ENCODE assay signal across 8 cellular contexts in the genomic region with DNA sequence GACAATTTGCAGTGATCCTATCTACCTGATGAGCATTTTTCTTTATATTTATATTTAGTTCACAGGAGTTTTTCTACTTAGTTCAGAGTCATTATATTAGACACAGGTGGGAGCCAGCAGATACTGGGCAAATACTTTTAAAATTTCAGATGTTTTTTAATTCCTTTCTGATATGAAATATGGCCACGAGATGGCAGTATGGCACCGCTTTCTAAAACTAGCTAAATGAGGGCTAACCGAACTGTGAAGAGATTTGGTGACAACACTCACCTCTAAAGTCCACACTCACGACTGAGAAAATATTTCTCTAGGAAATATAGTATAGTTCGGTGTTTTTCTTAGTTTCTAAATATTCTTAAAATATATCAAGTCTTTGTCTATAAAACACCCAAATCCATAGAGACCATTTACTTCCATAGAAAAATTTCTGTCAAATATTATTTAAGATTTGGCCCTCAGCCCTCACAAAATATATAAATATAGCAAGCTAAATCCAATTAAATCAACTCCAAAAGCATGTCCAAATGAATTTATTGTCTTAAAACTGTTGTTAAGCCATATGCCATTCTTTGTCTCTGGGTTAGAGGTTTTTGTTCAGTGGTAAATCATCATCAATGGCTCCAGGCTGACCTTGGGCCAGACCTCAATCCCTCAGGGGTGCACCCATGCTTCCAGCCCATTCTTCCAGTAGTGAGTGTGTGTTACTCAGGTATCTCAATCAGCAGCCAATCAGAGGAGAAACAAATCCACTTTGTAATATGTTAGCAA.
DNase-seq lines count a peak whose midpoint lies in the region; ATAC-seq and TF ChIP-seq lines count a peak whose summit lies in the region.

No MANE protein-coding gene starts in this region.

- no peaks in the 10 kb centered on the region for H3K4me1 ChIP-seq in GM23248 (ENCODE audit: insufficient read depth)

- ATAC-seq in GM21381 (IDR thresholded peaks at IDR 0.05; ENCODE audit: unreplicated experiment): no peak

- H3K27me3 ChIP-seq in GM23248 (replicated peaks; ENCODE audit: insufficient read depth): no peaks in the 10 kb centered on the region

- H3K79me2 ChIP-seq in GM23248 (ENCODE audit: insufficient read depth): no peaks in the 10 kb centered on the region

- no peaks in the 10 kb centered on the region for H3K9me3 ChIP-seq in GM23248 (ENCODE audit: low read depth)

- no peaks in the 10 kb centered on the region for H3K9me2 ChIP-seq in GM23248 (ENCODE audit: insufficient read depth)

- 2 to 4% methylated on average over 5 of the region's 5 CpGs for WGBS in GM23248 (ENCODE audit: low coverage in 1 of 2, low lambda C conversion rate in 2 of 2, missing lambda C conversion rate in 2 of 2), 2 experiments

- H3K4me3 ChIP-seq in AG09309 (ENCODE audit: control insufficient read depth, low read depth, low read length) (no peak overlapping the region), GM23248 (no peak overlapping the region)

- H4K20me1 ChIP-seq in GM23248 (ENCODE audit: insufficient read depth): no peaks in the 10 kb centered on the region

- H3K9ac ChIP-seq in GM23248: no peak overlapping the region

- peaks cover 5% of the 10 kb centered on the region; the same call in 1 of the 2 replicates for H3K36me3 ChIP-seq in GM23248 (ENCODE audit: low read depth)

- H3F3A ChIP-seq in GM23248 (ENCODE audit: insufficient read depth): no peaks in the 10 kb centered on the region

- no peak overlapping the region for H3K4me2 ChIP-seq in GM23248 (ENCODE audit: unreplicated experiment)

- no peak for DNase-seq in AG09309 (ENCODE audit: low read depth)
- DNase-seq in GM23248: peak; percentile 73
- DNase-seq in NCI-H526 treated with DMSO at 0.1 percent for 48 hours (lab: John Stamatoyannopoulos, UW): peak; percentile 17
- peak; percentile 44 to 59 for DNase-seq in activated CD4-positive, alpha-beta T cell treated with anti-CD3 and anti-CD28 coated beads, Interleukin-2, amount 50 U/mL, for 24 hours (ENCODE audit: low read depth in 1 of 2, low spot score in 1 of 2)
- DNase-seq in dermis microvascular lymphatic vessel endothelial cell (ENCODE audit: low read depth in 2 of 2): peak; percentile 48 to 59
- DNase-seq in middle frontal gyrus (ENCODE audit: extremely low spot score, low spot score): peak; percentile 58
- DNase-seq in stimulated activated CD8-positive, alpha-beta memory T cell treated with anti-CD3 and anti-CD28 coated beads, Interleukin-7, amount 100 ng/mL, for 1 hour (ENCODE audit: low read depth in 2 of 2): peak; percentile 30 to 38

- no peak overlapping the region for H2AFZ ChIP-seq in GM23248

- TF ChIP-seq CTCF in AG09309 (IDR thresholded peaks at IDR 0.05; ENCODE audit: control insufficient read depth, insufficient read depth, low read depth, low read length, missing control alignments): peak; percentile 57

- in situ Hi-C loops in GM23248 (cut with MboI): loop anchor here (10.0 to 25.0 kb wide), 2 partner anchors 191 to 819 kb away; no protein-coding TSS in a partner anchor

- no peak overlapping the region for H3K27ac ChIP-seq in GM23248
